In genomic region chr7:105788356-105788755, GRCh38 we compare ENCODE assay signal across 20 cellular contexts.
"Had no signal": no experiment of that assay in that cellular context is flagged by ENCODE, and none has a peak within 500 bp of the region (broad histone marks: within the 10 kb centered on the region; RNA-seq: fewer than 3 reads in every experiment).

No MANE protein-coding gene starts in this region.

- H3K36me3 ChIP-seq: right lobe of liver had no signal

- H3K4me1 ChIP-seq: gastroesophageal sphincter, psoas muscle, right lobe of liver had no signal

- H3K9me3 Mint-ChIP-seq: effector memory CD8-positive, alpha-beta T cell; naive B cell; stimulated activated naive B cell treated with anti-CD40 and anti-IgM and Interleukin-4, amounts not matched to agents 10 μg/mL and 1 μg/mL and 100 μg/mL, for 72 hours; type B pancreatic cell had no signal

- H3K27ac Mint-ChIP-seq: effector memory CD8-positive, alpha-beta T cell; naive B cell; stimulated activated naive B cell treated with anti-CD40 and anti-IgM and Interleukin-4, amounts not matched to agents 10 μg/mL and 1 μg/mL and 100 μg/mL, for 72 hours; type B pancreatic cell had no signal

- ATAC-seq: effector memory CD8-positive, alpha-beta T cell; gastroesophageal sphincter; left cardiac atrium; left ventricle myocardium superior; psoas muscle; right lobe of liver had no signal

- H3K4me3 Mint-ChIP-seq: effector memory CD8-positive, alpha-beta T cell; naive B cell; stimulated activated naive B cell treated with anti-CD40 and anti-IgM and Interleukin-4, amounts not matched to agents 10 μg/mL and 1 μg/mL and 100 μg/mL, for 72 hours; type B pancreatic cell had no signal

- H3K27me3 ChIP-seq: esophagus squamous epithelium, gastroesophageal sphincter, neutrophil, right lobe of liver had no signal

- FAIRE-seq: kidney, urothelium cell line had no signal

- H3K27ac ChIP-seq: esophagus squamous epithelium, gastroesophageal sphincter, neutrophil, psoas muscle, right lobe of liver had no signal

- H3K4me3 ChIP-seq: esophagus squamous epithelium, gastroesophageal sphincter, lung, psoas muscle, right lobe of liver had no signal

- H3K9me3 ChIP-seq: esophagus squamous epithelium, gastroesophageal sphincter, neutrophil, psoas muscle, right lobe of liver had no signal

- H3K27me3 Mint-ChIP-seq: effector memory CD8-positive, alpha-beta T cell; naive B cell; type B pancreatic cell had no signal

- H3K36me3 Mint-ChIP-seq: naive B cell; stimulated activated naive B cell treated with anti-CD40 and anti-IgM and Interleukin-4, amounts not matched to agents 10 μg/mL and 1 μg/mL and 100 μg/mL, for 72 hours had no signal

- DNase-seq: effector memory CD8-positive, alpha-beta T cell; esophagus squamous epithelium; foreskin fibroblast; glutamatergic neuron; kidney; left cardiac atrium; left ventricle myocardium superior; mesendoderm; naive B cell; psoas muscle; retina; stimulated activated CD4-positive, alpha-beta T cell treated with anti-CD3 and anti-CD28 coated beads, Interleukin-2, amount 100 ng/mL, for 24 hours; stimulated activated CD4-positive, alpha-beta T cell treated with anti-CD3 and anti-CD28 coated beads, Interleukin-4, amount 100 ng/mL, for 4 hours; stimulated activated naive B cell treated with anti-CD40 and anti-IgM and Interleukin-4, amounts not matched to agents 10 μg/mL and 1 μg/mL and 100 μg/mL, for 72 hours had no signal

- H3K4me1 Mint-ChIP-seq: naive B cell had no signal
